Comparison of ENCODE assay signal across 35 cellular contexts in genomic region chr7:125530553-125530952, GRCh38.
DNase-seq lines count a peak whose midpoint lies in the region; ATAC-seq, FAIRE-seq and TF ChIP-seq lines count a peak whose summit lies in the region.
"Had no signal": no experiment of that assay in that cellular context is flagged by ENCODE, and none has a peak within 500 bp of the region (broad histone marks: within the 10 kb centered on the region; RNA-seq: fewer than 3 reads in every experiment).

No MANE protein-coding gene starts in this region.

- H3K27me3 ChIP-seq in HepG2 (ENCODE audit: control insufficient read depth in 1 of 2, insufficient read depth in 2 of 2, low read length in 2 of 2) (no peaks in the 10 kb centered on the region), right lobe of liver (no peaks in the 10 kb centered on the region), astrocyte (ENCODE audit: insufficient read depth, low read length) (no peaks in the 10 kb centered on the region), K562 (ENCODE audit: control insufficient read depth in 2 of 2, insufficient read depth in 2 of 2, low read length in 2 of 2) (no peaks in the 10 kb centered on the region)
- H3K27me3 ChIP-seq: BE2C; BLaER1; BLaER1 treated with 17β-estradiol and CSF1 and Interleukin-3, amounts not matched to agents 10 nM and 100 nM had no signal

- H2AFZ ChIP-seq in HepG2 (ENCODE audit: low read length) (no peak overlapping the region), astrocyte (ENCODE audit: low read depth, low read length) (no peak overlapping the region), K562 (ENCODE audit: low read depth, low read length) (no peak overlapping the region)

- no peak overlapping the region for H3K4me2 ChIP-seq in HepG2 (ENCODE audit: low read depth, low read length)
- no peak overlapping the region for H3K4me2 ChIP-seq in A549
- H3K4me2 ChIP-seq in astrocyte (ENCODE audit: low read length): no peak overlapping the region
- no peak overlapping the region for H3K4me2 ChIP-seq in K562 (ENCODE audit: insufficient read depth, low read length)
- H3K4me2 ChIP-seq: BLaER1; BLaER1 treated with 17β-estradiol and CSF1 and Interleukin-3, amounts not matched to agents 10 nM and 100 nM had no signal

- no peaks in the 10 kb centered on the region for H3K9me1 ChIP-seq in K562 (ENCODE audit: control insufficient read depth, insufficient read depth, low read length)

- H3K4me1 Mint-ChIP-seq in astrocyte (ENCODE audit: low read depth, unreplicated experiment) (no peaks in the 10 kb centered on the region), chondrocyte (ENCODE audit: low read depth) (no peaks in the 10 kb centered on the region)
- H3K4me1 Mint-ChIP-seq: B cell; CD14-positive monocyte; CD4-positive, alpha-beta memory T cell; CD4-positive, CD25-positive, alpha-beta regulatory T cell; CD8-positive, alpha-beta memory T cell had no signal

- CTCF ChIA-PET in HepG2 (lab: Yijun Ruan, JAX; ENCODE audit: low intra/inter-chr PET ratio, low total read pairs) (no interaction called here), A549 (lab: Yijun Ruan, JAX) (no interaction called here), K562 (lab: Yijun Ruan, JAX; ENCODE audit: low intra/inter-chr PET ratio) (no interaction called here)

- DNase-seq in HepG2 (ENCODE audit: low spot score) (no peak), right lobe of liver (no peak), A549 (ENCODE audit: low read depth in 1 of 2, low spot score in 1 of 2) (no peak), astrocyte (ENCODE audit: low read depth) (no peak), K562 (ENCODE audit: extremely low read depth in 1 of 4, low spot score in 3 of 4) (no peak), NCI-H1436 (lab: John Stamatoyannopoulos, UW) (no peak), chondrocyte (ENCODE audit: low spot score) (no peak)
- no peak for DNase-seq in activated CD4-positive, alpha-beta T cell treated with anti-CD3 and anti-CD28 coated beads for 48 hours
- DNase-seq: 8988T; ACHN; AML-193; BE2C; C1 segment of cervical spinal cord; Caco-2; Calu3; CD4-positive, alpha-beta memory T cell; CD4-positive, alpha-beta T cell; CD4-positive, CD25-positive, alpha-beta regulatory T cell; CD8-positive, alpha-beta memory T cell; CD8-positive, alpha-beta T cell; COR-L47; DMS 273 treated with DMSO at 0.1 percent for 48 hours; DMS153; DMS79; DMS79 treated with DMSO at 0.1 percent for 48 hours; DND-41; EL had no signal

- 0% methylated on average over 1 of the region's 1 CpG for WGBS in HepG2 (ENCODE audit: low lambda C conversion rate)
- 59% methylated on average over 1 of the region's 1 CpG for WGBS in right lobe of liver (ENCODE audit: insufficient coverage, low coverage, low lambda C conversion rate, missing lambda C conversion rate)
- 12% methylated on average over 1 of the region's 1 CpG for WGBS in A549 (ENCODE audit: missing lambda C conversion rate)
- 20% methylated on average over 1 of the region's 1 CpG for WGBS in K562 (ENCODE audit: insufficient coverage, low coverage, missing lambda C conversion rate)

- H4K20me1 ChIP-seq in HepG2 (ENCODE audit: insufficient read depth, low read length) (no peaks in the 10 kb centered on the region), astrocyte (ENCODE audit: insufficient read depth, low read length) (no peaks in the 10 kb centered on the region), K562 (replicated peaks; ENCODE audit: control insufficient read depth, insufficient read depth, low read length) (no peaks in the 10 kb centered on the region)
- H4K20me1 ChIP-seq: BLaER1; BLaER1 treated with 17β-estradiol and CSF1 and Interleukin-3, amounts not matched to agents 10 nM and 100 nM had no signal

- H3K27ac ChIP-seq in HepG2 (ENCODE audit: extremely low read length, insufficient read depth, low read length): no peak overlapping the region
- no peak overlapping the region for H3K27ac ChIP-seq in right lobe of liver
- H3K27ac ChIP-seq in A549: no peak overlapping the region
- no peak overlapping the region for H3K27ac ChIP-seq in astrocyte (ENCODE audit: low read depth, low read length)
- no peak overlapping the region for H3K27ac ChIP-seq in K562 (ENCODE audit: extremely low read depth, low read depth, low read length)
- H3K27ac ChIP-seq: 22Rv1; BLaER1; BLaER1 treated with 17β-estradiol and CSF1 and Interleukin-3, amounts not matched to agents 10 nM and 100 nM; C4-2B had no signal

- ATAC-seq in HepG2 (no peak), right lobe of liver (no peak), A549 (no peak), K562 (no peak)
- ATAC-seq: CD8-positive, alpha-beta T cell had no signal

- TF ChIP-seq EP300 in HepG2 (IDR thresholded peaks at IDR 0.05; ENCODE audit: low read depth in 2 of 2, low read length in 2 of 2): no peak
- no peak for TF ChIP-seq EP300 in HepG2 (CRISPR knock-in tag; IDR thresholded peaks at IDR 0.05; ENCODE audit: borderline replicate concordance)
- no peak for TF ChIP-seq EP300 in A549 (IDR thresholded peaks at IDR 0.05)
- no peak for TF ChIP-seq EP300 in K562 (IDR thresholded peaks at IDR 0.05; ENCODE audit: low read length)

- in situ Hi-C loops in HepG2 (cut with HindIII; ENCODE audit: extremely low pct_ligation_motif_present, low pct_unique_long_range_greater_than_20kb): no loop called here
- in situ Hi-C loops in K562 (cut with MboI): no loop called here

- no peak for FAIRE-seq in HepG2 (lab: Jason Lieb, UNC)
- FAIRE-seq in A549 (lab: Jason Lieb, UNC): no peak
- peak; percentile 20 for FAIRE-seq in astrocyte (lab: Jason Lieb, UNC)
- no peak for FAIRE-seq in K562 (lab: Jason Lieb, UNC)
- FAIRE-seq: A204.1, D721Med had no signal

- no peak for TF ChIP-seq RAD21 in HepG2 (CRISPR knock-in tag; IDR thresholded peaks at IDR 0.05)
- TF ChIP-seq RAD21 in A549 (conservative IDR thresholded peaks at IDR 0.05 in 1 of 2, IDR thresholded peaks at IDR 0.05 in 1 of 2): no peak
- TF ChIP-seq RAD21 in K562 (CRISPR knock-in tag; conservative IDR thresholded peaks at IDR 0.05 in 1 of 2, IDR thresholded peaks at IDR 0.05 in 1 of 2): no peak

- H3K27ac Mint-ChIP-seq in astrocyte (ENCODE audit: unreplicated experiment) (no peak overlapping the region), chondrocyte (ENCODE audit: unreplicated experiment) (no peak overlapping the region)
- H3K27ac Mint-ChIP-seq: B cell; CD14-positive monocyte; CD4-positive, alpha-beta memory T cell; CD4-positive, alpha-beta T cell; CD8-positive, alpha-beta memory T cell; CD8-positive, alpha-beta T cell had no signal

- TF ChIP-seq POLR2A in HepG2 (IDR thresholded peaks at IDR 0.05; ENCODE audit: insufficient read depth in 1 of 2, low read depth in 2 of 2, low read length in 2 of 2) (no peak), right lobe of liver (IDR thresholded peaks at IDR 0.05) (no peak), A549 (IDR thresholded peaks at IDR 0.05; ENCODE audit: low read length) (no peak), K562 (conservative IDR thresholded peaks at IDR 0.05) (no peak)

- no peaks in the 10 kb centered on the region for H3K79me2 ChIP-seq in HepG2 (ENCODE audit: insufficient read depth, low read length)
- no peaks in the 10 kb centered on the region for H3K79me2 ChIP-seq in astrocyte (ENCODE audit: insufficient read depth, low read length)
- H3K79me2 ChIP-seq in K562 (ENCODE audit: control insufficient read depth, insufficient read depth, low read length): no peaks in the 10 kb centered on the region

- intact Hi-C loops in HepG2 (cut with micrococcal nuclease; ENCODE audit: unreplicated experiment) (no loop called here), right lobe of liver (cut with DNase I) (no loop called here), K562 (cut with micrococcal nuclease) (no loop called here)

- H3K9ac ChIP-seq in HepG2 (ENCODE audit: insufficient read depth, low read depth, low read length) (no peak overlapping the region), astrocyte (ENCODE audit: low read length) (no peak overlapping the region), K562 (ENCODE audit: insufficient read depth in 1 of 2, low read depth in 2 of 2, low read length in 2 of 2) (no peak overlapping the region)
- H3K9ac ChIP-seq: BLaER1; BLaER1 treated with 17β-estradiol and CSF1 and Interleukin-3, amounts not matched to agents 10 nM and 100 nM had no signal

- H3K4me3 Mint-ChIP-seq in astrocyte (ENCODE audit: unreplicated experiment): no peak overlapping the region
- H3K4me3 Mint-ChIP-seq in chondrocyte (ENCODE audit: unreplicated experiment): no peak overlapping the region
- H3K4me3 Mint-ChIP-seq: B cell; CD14-positive monocyte; CD4-positive, alpha-beta memory T cell; CD4-positive, alpha-beta T cell; CD4-positive, CD25-positive, alpha-beta regulatory T cell; CD8-positive, alpha-beta memory T cell; CD8-positive, alpha-beta T cell had no signal

- no peak overlapping the region for H3K4me3 ChIP-seq in HepG2 (replicated peaks in 1 of 3; ENCODE audit: insufficient read depth in 1 of 3, low read depth in 2 of 3, low read length in 3 of 3)
- no peak overlapping the region for H3K4me3 ChIP-seq in right lobe of liver
- H3K4me3 ChIP-seq in A549: no peak overlapping the region
- no peak overlapping the region for H3K4me3 ChIP-seq in astrocyte (ENCODE audit: insufficient read depth, low read depth, low read length)
- no peak overlapping the region for H3K4me3 ChIP-seq in K562
- H3K4me3 ChIP-seq: BLaER1; BLaER1 treated with 17β-estradiol and CSF1 and Interleukin-3, amounts not matched to agents 10 nM and 100 nM had no signal

- no peaks in the 10 kb centered on the region for H3K4me1 ChIP-seq in HepG2 (ENCODE audit: insufficient read depth, low read length)
- H3K4me1 ChIP-seq in right lobe of liver: no peaks in the 10 kb centered on the region
- no peaks in the 10 kb centered on the region for H3K4me1 ChIP-seq in A549
- no peaks in the 10 kb centered on the region for H3K4me1 ChIP-seq in astrocyte (ENCODE audit: insufficient read depth, low read length)
- no peaks in the 10 kb centered on the region for H3K4me1 ChIP-seq in K562 (replicated peaks in 1 of 2; ENCODE audit: control insufficient read depth in 2 of 2, insufficient read depth in 2 of 2, low read length in 2 of 2)
- H3K4me1 ChIP-seq: BE2C; BLaER1; BLaER1 treated with 17β-estradiol and CSF1 and Interleukin-3, amounts not matched to agents 10 nM and 100 nM; Caco-2 had no signal

- H3K36me3 ChIP-seq in HepG2 (replicated peaks in 1 of 2; ENCODE audit: control insufficient read depth in 1 of 2, insufficient read depth in 2 of 2, low read length in 2 of 2): no peaks in the 10 kb centered on the region
- H3K36me3 ChIP-seq in right lobe of liver: no peaks in the 10 kb centered on the region
- H3K36me3 ChIP-seq in astrocyte (ENCODE audit: insufficient read depth, low read length): no peaks in the 10 kb centered on the region
- H3K36me3 ChIP-seq in K562 (ENCODE audit: control insufficient read depth, insufficient read depth, low read length): no peaks in the 10 kb centered on the region
- H3K36me3 ChIP-seq: BE2C; BLaER1; BLaER1 treated with 17β-estradiol and CSF1 and Interleukin-3, amounts not matched to agents 10 nM and 100 nM had no signal

- H3K9me3 ChIP-seq in HepG2 (ENCODE audit: low read length) (peaks cover 6% of the 10 kb centered on the region; the same call in 1 of the 2 replicates), right lobe of liver (no peaks in the 10 kb centered on the region), A549 (no peaks in the 10 kb centered on the region), astrocyte (ENCODE audit: insufficient read depth, low read depth, low read length) (no peaks in the 10 kb centered on the region), K562 (replicated peaks; ENCODE audit: control insufficient read depth, insufficient read depth, low read depth, low read length) (no peaks in the 10 kb centered on the region)
- H3K9me3 ChIP-seq: BE2C; BLaER1; BLaER1 treated with 17β-estradiol and CSF1 and Interleukin-3, amounts not matched to agents 10 nM and 100 nM; Caco-2 had no signal

- H3K36me3 Mint-ChIP-seq in astrocyte (ENCODE audit: low read depth, unreplicated experiment): no peaks in the 10 kb centered on the region
- no peaks in the 10 kb centered on the region for H3K36me3 Mint-ChIP-seq in chondrocyte (ENCODE audit: low read depth)
- H3K36me3 Mint-ChIP-seq: CD14-positive monocyte; CD4-positive, alpha-beta memory T cell; CD4-positive, CD25-positive, alpha-beta regulatory T cell; CD8-positive, alpha-beta memory T cell; CD8-positive, alpha-beta T cell had no signal

- H3K27me3 Mint-ChIP-seq in astrocyte (ENCODE audit: low read depth, unreplicated experiment): no peaks in the 10 kb centered on the region
- peaks cover 5% of the 10 kb centered on the region for H3K27me3 Mint-ChIP-seq in chondrocyte (ENCODE audit: low read depth)
- H3K27me3 Mint-ChIP-seq: B cell; CD4-positive, alpha-beta memory T cell; CD4-positive, alpha-beta T cell; CD4-positive, CD25-positive, alpha-beta regulatory T cell; CD8-positive, alpha-beta memory T cell had no signal

- POLR2A ChIA-PET in HepG2 (lab: Yijun Ruan, JAX) (no interaction called here), A549 (lab: Yijun Ruan, JAX) (no interaction called here), K562 (lab: Yijun Ruan, JAX) (no interaction called here)

- no peak for TF ChIP-seq CTCF in HepG2 (CRISPR knock-in tag; IDR thresholded peaks at IDR 0.05)
- TF ChIP-seq CTCF in right lobe of liver (IDR thresholded peaks at IDR 0.05): no peak
- no peak for TF ChIP-seq CTCF in A549 (IDR thresholded peaks at IDR 0.05)
- TF ChIP-seq CTCF in astrocyte (IDR thresholded peaks at IDR 0.05; ENCODE audit: insufficient read depth, low read depth, low read length): no peak
- TF ChIP-seq CTCF in K562 (IDR thresholded peaks at IDR 0.05 in 2 of 3, conservative IDR thresholded peaks at IDR 0.05 in 1 of 3; ENCODE audit: insufficient read depth in 2 of 3, low read depth in 1 of 3, low read length in 3 of 3): no peak
- no peak for TF ChIP-seq CTCF in chondrocyte (IDR thresholded peaks at IDR 0.05)

- no TSS peak for BruUV-seq in HepG2 (replicated peaks; lab: Mats Ljungman, UMichigan)
- BruUV-seq in K562 (replicated peaks; lab: Mats Ljungman, UMichigan): no TSS peak

- H3K9me3 Mint-ChIP-seq in astrocyte (ENCODE audit: unreplicated experiment) (no peaks in the 10 kb centered on the region), chondrocyte (ENCODE audit: low read depth) (no peaks in the 10 kb centered on the region)

Comparison
In these comparisons a context has a peak if more than half of its experiments do, and no peak if none do; other contexts are left out.
1. Of the 241 proteins assayed by ChIP-seq in both HepG2 and K562: peak only in HepG2: MAFF; only in K562: MAFG; in both: none; in neither: 238; mixed calls (peak in some experiments, not most) for 1.